11 cellular contexts compared by ENCODE assay signal in genomic region chr10:22629126-22629525, GRCh38.
A peak's percentile ranks its signal among the peaks of the same experiment; 100 is the strongest.
DNase-seq lines count a peak whose midpoint lies in the region; ATAC-seq and TF ChIP-seq lines count a peak whose summit lies in the region.
"Had no signal": no experiment of that assay in that cellular context is flagged by ENCODE, and none has a peak within 500 bp of the region (broad histone marks: within the 10 kb centered on the region; RNA-seq: fewer than 3 reads in every experiment).

No MANE protein-coding gene starts in this region.

- H3K79me2 ChIP-seq in Karpas-422 (ENCODE audit: low read length) = 0 out of 2 replicates have a peak, but pooled peaks cover 5% of the 10 kb centered on the region

- peak overlapping the region; percentile 68 for H3K27ac ChIP-seq in naive thymus-derived CD4-positive, alpha-beta T cell (ENCODE audit: low read depth, low read length)
- H3K27ac ChIP-seq in Karpas-422 (ENCODE audit: low read length) = no peak overlapping the region

- peak overlapping the region; percentile 28; the same call in 1 of the 2 replicates for H3K27ac Mint-ChIP-seq in HFFc6
- H3K27ac Mint-ChIP-seq in activated naive CD4-positive, alpha-beta T cell treated with anti-CD3 and anti-CD28 coated beads, Interleukin-2, amount 50 U/mL, for 72 hours = peak overlapping the region; percentile 97 to 98
- H3K27ac Mint-ChIP-seq in naive thymus-derived CD4-positive, alpha-beta T cell = peak overlapping the region; percentile 36 to 98 (median 85)

- peaks cover 78 to 97% of the 10 kb centered on the region in 2 donors for H3K4me1 ChIP-seq in naive thymus-derived CD4-positive, alpha-beta T cell (ENCODE audit: control insufficient read depth in 2 of 2, insufficient read depth in 2 of 2, low read length in 2 of 2)
- peaks cover 19% of the 10 kb centered on the region for H3K4me1 ChIP-seq in Karpas-422 (ENCODE audit: low read length)

- H3K4me2 ChIP-seq in Karpas-422 (ENCODE audit: low read depth, low read length, poor library complexity, severe bottlenecking) = no peak overlapping the region

- no peaks in the 10 kb centered on the region for H3K27me3 Mint-ChIP-seq in HFFc6 (ENCODE audit: insufficient read depth)
- H3K27me3 Mint-ChIP-seq in naive thymus-derived CD4-positive, alpha-beta T cell = no peaks in the 10 kb centered on the region

- H3K9ac ChIP-seq in Karpas-422 (ENCODE audit: low read length) = no peak overlapping the region

- peak overlapping the region; percentile 30; the same call in 1 of the 2 replicates for H3K4me3 Mint-ChIP-seq in HFFc6
- peak overlapping the region in 9 of 10 donors; percentile 13 to 66 (median 54) for H3K4me3 Mint-ChIP-seq in naive thymus-derived CD4-positive, alpha-beta T cell

- H3K9me3 ChIP-seq in naive thymus-derived CD4-positive, alpha-beta T cell (ENCODE audit: control insufficient read depth in 2 of 3, low read length in 3 of 3) = no peaks in the 10 kb centered on the region
- no peaks in the 10 kb centered on the region for H3K9me3 ChIP-seq in Karpas-422 (ENCODE audit: low read length)

- no peaks in the 10 kb centered on the region for H3K36me3 ChIP-seq in naive thymus-derived CD4-positive, alpha-beta T cell (ENCODE audit: control insufficient read depth in 2 of 3, insufficient read depth in 3 of 3, low read length in 3 of 3)
- H3K36me3 ChIP-seq in Karpas-422 (ENCODE audit: insufficient read depth, low read length) = no peaks in the 10 kb centered on the region

- H3K9me2 ChIP-seq in Karpas-422 (replicated peaks; ENCODE audit: insufficient read depth, low read length) = no peaks in the 10 kb centered on the region

- H3K27me3 ChIP-seq in naive thymus-derived CD4-positive, alpha-beta T cell (ENCODE audit: control insufficient read depth in 2 of 2, insufficient read depth in 2 of 2, low read length in 2 of 2) = no peaks in the 10 kb centered on the region
- no peaks in the 10 kb centered on the region for H3K27me3 ChIP-seq in Karpas-422 (ENCODE audit: low read length)

- no peak for TF ChIP-seq CTCF in HFFc6 (IDR thresholded peaks at IDR 0.05)

- no peak for ATAC-seq in activated naive CD4-positive, alpha-beta T cell treated with anti-CD3 and anti-CD28 coated beads, Interleukin-2, amount 50 U/mL, for 72 hours
- no peak for ATAC-seq in naive thymus-derived CD4-positive, alpha-beta T cell
- ATAC-seq in GM18502 (IDR thresholded peaks at IDR 0.05; ENCODE audit: poor library complexity, unreplicated experiment) = no peak
- no peak for ATAC-seq in HG02870 (IDR thresholded peaks at IDR 0.05; ENCODE audit: unreplicated experiment)
- no peak for ATAC-seq in GM19351 (IDR thresholded peaks at IDR 0.05; ENCODE audit: unreplicated experiment)

- intact Hi-C loops in naive thymus-derived CD4-positive, alpha-beta T cell (cut with micrococcal nuclease) = loop anchor here in 1 of 2 donors (1.0 kb wide), 1 partner anchor 17 kb away; no protein-coding TSS in a partner anchor

- H3K4me3 ChIP-seq in naive thymus-derived CD4-positive, alpha-beta T cell (ENCODE audit: low read length) = no peak overlapping the region
- no peak overlapping the region for H3K4me3 ChIP-seq in Karpas-422 (ENCODE audit: low read length)

- POLR2A ChIA-PET in naive thymus-derived CD4-positive, alpha-beta T cell (lab: Charles Lee) = interaction anchor here (0.9 to 4.2 kb wide), 7 partner anchors 10 to 85 kb away, joined by 3 to 31 read pairs (median 4); partner anchors contain the start of gene PIP4K2A

- peaks cover 79% of the 10 kb centered on the region for H3K4me1 Mint-ChIP-seq in HFFc6 (ENCODE audit: low read depth)
- peaks cover 61 to 100% (median 98%) of the 10 kb centered on the region in 7 donors for H3K4me1 Mint-ChIP-seq in naive thymus-derived CD4-positive, alpha-beta T cell

- peaks cover 14% of the 10 kb centered on the region for H3K36me3 Mint-ChIP-seq in HFFc6 (ENCODE audit: low read depth)
- H3K36me3 Mint-ChIP-seq in activated naive CD4-positive, alpha-beta T cell treated with anti-CD3 and anti-CD28 coated beads, Interleukin-2, amount 50 U/mL, for 72 hours = peaks cover 0 to 5% of the 10 kb centered on the region in 2 donors
- peaks cover 0 to 10% (median 4%) of the 10 kb centered on the region in 5 donors for H3K36me3 Mint-ChIP-seq in naive thymus-derived CD4-positive, alpha-beta T cell

- no peaks in the 10 kb centered on the region for H3K9me3 Mint-ChIP-seq in HFFc6
- H3K9me3 Mint-ChIP-seq in activated naive CD4-positive, alpha-beta T cell treated with anti-CD3 and anti-CD28 coated beads, Interleukin-2, amount 50 U/mL, for 72 hours = no peaks in the 10 kb centered on the region
- peaks cover 0 to 2% (median 0%) of the 10 kb centered on the region in 11 donors for H3K9me3 Mint-ChIP-seq in naive thymus-derived CD4-positive, alpha-beta T cell

- H4K20me1 ChIP-seq in Karpas-422 (ENCODE audit: insufficient read depth, low read depth, low read length) = peaks cover 87% of the 10 kb centered on the region

- H2AFZ ChIP-seq in Karpas-422 (ENCODE audit: low read length) = no peak overlapping the region

- DNase-seq in EH (ENCODE audit: low read depth) = peak; percentile 33
- no peak for DNase-seq in HFFc6
- no peak for DNase-seq in activated naive CD4-positive, alpha-beta T cell treated with anti-CD3 and anti-CD28 coated beads, Interleukin-2, amount 50 U/mL, for 72 hours (ENCODE audit: low spot score in 2 of 2)
- DNase-seq in naive thymus-derived CD4-positive, alpha-beta T cell = no peak
- no peak for DNase-seq in Karpas-422
- DNase-seq: activated gamma-delta T cell treated with Interleukin-2 at 50 U/mL for 16 hours, NCI-H2171, occipital lobe had no signal

- CTCF ChIA-PET in naive thymus-derived CD4-positive, alpha-beta T cell (lab: Charles Lee) = interaction anchor here (1.5 kb wide), 1 partner anchor 24 kb away, joined by 4 read pairs; no protein-coding TSS in a partner anchor

Comparison
In these comparisons a context has a peak if more than half of its experiments do, and no peak if none do; other contexts are left out.
1. H3K27ac Mint-ChIP-seq: peak in every context shown above with its lines; median percentile 98 in activated naive CD4-positive, alpha-beta T cell treated with anti-CD3 and anti-CD28 coated beads, Interleukin-2, amount 50 U/mL, for 72 hours; 85 in naive thymus-derived CD4-positive, alpha-beta T cell; 28 in HFFc6.